ENCODE assay signal across 16 cellular contexts in genomic region chr20:62287759-62288534, GRCh38.
"Had no signal": no experiment of that assay in that cellular context is flagged by ENCODE, and none has a peak within 500 bp of the region (broad histone marks: within the 10 kb centered on the region; RNA-seq: fewer than 3 reads in every experiment).

No MANE protein-coding gene starts in this region.

- H3K27ac ChIP-seq: adrenal gland, epithelial cell of prostate, tibial artery had no signal

- H3K4me1 Mint-ChIP-seq: WTC11 had no signal

- H3K4me3 Mint-ChIP-seq: immature natural killer cell; neural crest cell; stimulated activated effector memory CD8-positive, alpha-beta T cell treated with anti-CD3 and anti-CD28 coated beads, Interleukin-12 subunit alpha, Interleukin-12 subunit beta, amount 100 ng/mL, for 72 hours; WTC11 had no signal

- H3K4me1 ChIP-seq: adrenal gland, tibial artery had no signal

- FAIRE-seq: urothelium cell line had no signal

- H3K4me3 ChIP-seq: adrenal gland, gastrocnemius medialis, heart left ventricle, lung, tibial artery had no signal

- DNase-seq: activated naive CD4-positive, alpha-beta T cell treated with anti-CD3 and anti-CD28 coated beads, Interleukin-2, amount 50 U/mL, for 16 hours; adrenal gland; cortex of kidney; effector CD8-positive, alpha-beta T cell; gastrocnemius medialis; immature natural killer cell; stimulated activated CD4-positive, alpha-beta T cell treated with anti-CD3 and anti-CD28 coated beads, Interleukin-12 subunit alpha, Interleukin-12 subunit beta, amount 100 ng/mL, for 4 hours; T-helper 2 cell; tibial artery had no signal

- H3K27me3 ChIP-seq: adrenal gland, gastrocnemius medialis, heart left ventricle, tibial artery had no signal

- ATAC-seq: gastrocnemius medialis; heart left ventricle; stimulated activated effector memory CD8-positive, alpha-beta T cell treated with anti-CD3 and anti-CD28 coated beads, Interleukin-12 subunit alpha, Interleukin-12 subunit beta, amount 100 ng/mL, for 72 hours; WTC11 had no signal

- H3K9me3 ChIP-seq: adrenal gland, gastrocnemius medialis, heart left ventricle, tibial artery had no signal

- H3K9me3 Mint-ChIP-seq: immature natural killer cell; neural crest cell; stimulated activated effector memory CD8-positive, alpha-beta T cell treated with anti-CD3 and anti-CD28 coated beads, Interleukin-12 subunit alpha, Interleukin-12 subunit beta, amount 100 ng/mL, for 72 hours; WTC11 had no signal

- H3K27ac Mint-ChIP-seq: stimulated activated effector memory CD8-positive, alpha-beta T cell treated with anti-CD3 and anti-CD28 coated beads, Interleukin-12 subunit alpha, Interleukin-12 subunit beta, amount 100 ng/mL, for 72 hours; WTC11 had no signal
